In the genomic region with DNA sequence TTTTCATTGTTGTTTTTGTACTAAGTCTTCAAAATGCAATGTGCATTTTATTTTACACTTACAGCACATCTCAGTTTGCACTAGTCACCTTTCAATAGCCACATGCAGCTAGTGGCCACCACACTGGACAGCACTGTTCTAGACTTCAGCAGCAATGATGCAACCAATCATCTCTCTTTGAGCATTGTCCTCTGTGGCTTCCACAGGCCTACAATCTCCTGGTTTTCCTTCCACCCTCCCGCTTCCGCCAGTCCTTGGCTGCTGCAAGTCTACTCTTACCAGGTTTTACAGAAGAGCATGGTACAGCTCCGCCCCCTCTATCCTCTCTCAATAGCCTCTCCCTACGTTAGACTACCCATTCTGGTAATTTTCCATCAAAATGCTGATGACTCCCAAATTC, we compare ENCODE assay signal across 19 cellular contexts. TPM values are rescaled to one million over a fixed set of nuclear protein-coding genes. Genes with fewer than 3 reads are reported as not detected.
"Had no signal": no experiment of that assay in that cellular context is flagged by ENCODE, and none has a peak within 500 bp of the region (broad histone marks: within the 10 kb centered on the region; RNA-seq: fewer than 3 reads in every experiment).

No MANE protein-coding gene starts in this region.

- H3K4me3 ChIP-seq: esophagus muscularis mucosa, gastrocnemius medialis, mucosa of descending colon, ovary, right atrium auricular region, tibial artery, upper lobe of left lung, uterus had no signal

- H3K4me3 Mint-ChIP-seq: dendritic cell treated with granulocyte-macrophage colony-stimulating factor and Interleukin-4, amounts not matched to agents 40 ng/mL and 50 ng/mL, for 4 days; effector memory CD8-positive, alpha-beta T cell; natural killer cell; neural crest cell had no signal

- H3K36me3 ChIP-seq: esophagus muscularis mucosa, gastrocnemius medialis, ovary, right atrium auricular region, tibial artery, upper lobe of left lung, uterus had no signal

- H3K4me1 Mint-ChIP-seq: natural killer cell, neural crest cell had no signal

- DNase-seq: effector memory CD8-positive, alpha-beta T cell; gastrocnemius medialis; glutamatergic neuron; mammary epithelial cell; mucosa of descending colon; natural killer cell; ovary; small intestine; stimulated activated CD4-positive, alpha-beta T cell treated with anti-CD3 and anti-CD28 coated beads, Interleukin-12 subunit alpha, Interleukin-12 subunit beta, amount 100 ng/mL, for 4 hours; stimulated activated naive CD4-positive, alpha-beta T cell; tibial artery; upper lobe of left lung; uterus had no signal

- ATAC-seq: effector memory CD8-positive, alpha-beta T cell; gastrocnemius medialis; left lobe of liver; mucosa of descending colon; natural killer cell had no signal

- H3K4me1 ChIP-seq: esophagus muscularis mucosa, gastrocnemius medialis, right atrium auricular region, tibial artery, upper lobe of left lung, uterus had no signal

- H3K27me3 ChIP-seq: esophagus muscularis mucosa, gastrocnemius medialis, ovary, right atrium auricular region, tibial artery, upper lobe of left lung, uterus had no signal

- H3K27ac Mint-ChIP-seq: dendritic cell treated with granulocyte-macrophage colony-stimulating factor and Interleukin-4, amounts not matched to agents 40 ng/mL and 50 ng/mL, for 4 days; effector memory CD8-positive, alpha-beta T cell; natural killer cell had no signal

- H3K36me3 Mint-ChIP-seq: natural killer cell had no signal

- H3K9me3 Mint-ChIP-seq: dendritic cell treated with granulocyte-macrophage colony-stimulating factor and Interleukin-4, amounts not matched to agents 40 ng/mL and 50 ng/mL, for 4 days; effector memory CD8-positive, alpha-beta T cell; natural killer cell; neural crest cell had no signal

- H3K27ac ChIP-seq: epithelial cell of prostate, esophagus muscularis mucosa, gastrocnemius medialis, ovary, right atrium auricular region, tibial artery, upper lobe of left lung, uterus had no signal

- H3K9me3 ChIP-seq: esophagus muscularis mucosa, gastrocnemius medialis, mucosa of descending colon, ovary, right atrium auricular region, tibial artery, upper lobe of left lung, uterus had no signal

RNA-seq across cellular contexts. Expression of gene FSIP1, which starts 25.1 kb away (rescaled TPM):
- total RNA-seq: left lobe of liver had no signal
